ENCODE assay signal across 24 cellular contexts in genomic region chr1:214638474-214638807, GRCh38. TPM values are rescaled to one million over a fixed set of nuclear protein-coding genes. Genes with fewer than 3 reads are reported as not detected.
DNase-seq lines count a peak whose midpoint lies in the region; ATAC-seq, FAIRE-seq and TF ChIP-seq lines count a peak whose summit lies in the region.
"Had no signal": no experiment of that assay in that cellular context is flagged by ENCODE, and none has a peak within 500 bp of the region (broad histone marks: within the 10 kb centered on the region; RNA-seq: fewer than 3 reads in every experiment).

No MANE protein-coding gene starts in this region.

- DNase-seq in SK-N-SH (no peak), H54 (ENCODE audit: insufficient read length, low spot score) (no peak), AG08396 (ENCODE audit: low spot score) (no peak)
- DNase-seq in stimulated activated naive CD8-positive, alpha-beta T cell treated with anti-CD3 and anti-CD28 coated beads, Interleukin-15, Interleukin-2, amounts not matched to agents 100 U/mL and 50 U/mL, for 24 hours, result no peak
- no peak for DNase-seq in activated naive CD8-positive, alpha-beta T cell treated with anti-CD3 and anti-CD28 coated beads, Interleukin-2, amount 50 U/mL, for 24 hours
- DNase-seq: activated B cell treated with CpG ODN at 0.5 μM for 24 hours; amniotic stem cell; effector CD8-positive, alpha-beta T cell; H9; left ventricle myocardium inferior; NCI-H1105; NCI-H1930; NK-92 treated with Interleukin-12 subunit alpha and Interleukin-12 subunit beta, amount 100 ng/mL, for 24 hours; sigmoid colon; stimulated activated CD4-positive, alpha-beta T cell treated with anti-CD3 and anti-CD28 coated beads, Interleukin-4, amount 100 ng/mL, for 4 hours had no signal

- POLR2A ChIA-PET in SK-N-SH (lab: Yijun Ruan, JAX), result no interaction called here

- no peak for FAIRE-seq in H54 (lab: Jason Lieb, UNC)
- FAIRE-seq: colon, urothelium cell line had no signal

- no peak for TF ChIP-seq EP300 in SK-N-SH (IDR thresholded peaks at IDR 0.05; ENCODE audit: borderline replicate concordance in 1 of 2, low read depth in 1 of 2, low read length in 1 of 2)

- H3K36me3 ChIP-seq in SK-N-SH (replicated peaks in 1 of 2; ENCODE audit: control insufficient read depth in 1 of 2, insufficient read depth in 2 of 2, low read length in 1 of 2), result peaks cover 50 to 87% of the 10 kb centered on the region in 2 experiments
- H3K36me3 ChIP-seq: left ventricle myocardium inferior, prostate gland, sigmoid colon had no signal

- H3K9me3 Mint-ChIP-seq in stimulated activated naive CD8-positive, alpha-beta T cell treated with anti-CD3 and anti-CD28 coated beads, Interleukin-15, Interleukin-2, amounts not matched to agents 100 ng/mL and 50 ng/mL, for 24 hours, result no peaks in the 10 kb centered on the region
- H3K9me3 Mint-ChIP-seq in activated naive CD8-positive, alpha-beta T cell treated with anti-CD3 and anti-CD28 coated beads, Interleukin-2, amount 50 U/mL, for 24 hours, result no peaks in the 10 kb centered on the region
- H3K9me3 Mint-ChIP-seq: activated B cell treated with CpG ODN at 0.5 μM for 24 hours; H9; stimulated activated memory B cell treated with anti-CD40 and anti-IgM and Interleukin-4, amounts not matched to agents 10 μg/mL and 1 μg/mL and 100 μg/mL, for 72 hours had no signal

- no peak for TF ChIP-seq RAD21 in SK-N-SH (IDR thresholded peaks at IDR 0.05; ENCODE audit: low read length)

- H3K27ac Mint-ChIP-seq in stimulated activated naive CD8-positive, alpha-beta T cell treated with anti-CD3 and anti-CD28 coated beads, Interleukin-15, Interleukin-2, amounts not matched to agents 100 ng/mL and 50 ng/mL, for 24 hours, result peak overlapping the region; percentile 43
- peak overlapping the region; percentile 25 for H3K27ac Mint-ChIP-seq in activated naive CD8-positive, alpha-beta T cell treated with anti-CD3 and anti-CD28 coated beads, Interleukin-2, amount 50 U/mL, for 24 hours
- H3K27ac Mint-ChIP-seq: activated B cell treated with CpG ODN at 0.5 μM for 24 hours; H9; stimulated activated memory B cell treated with anti-CD40 and anti-IgM and Interleukin-4, amounts not matched to agents 10 μg/mL and 1 μg/mL and 100 μg/mL, for 72 hours had no signal

- no peak overlapping the region for H3K27ac ChIP-seq in SK-N-SH (ENCODE audit: low read depth in 2 of 2, low read length in 1 of 2)
- H3K27ac ChIP-seq: 22Rv1, left ventricle myocardium inferior, prostate gland, sigmoid colon had no signal

- no peak overlapping the region for H3K9ac ChIP-seq in SK-N-SH

- no peaks in the 10 kb centered on the region for H3K9me3 ChIP-seq in SK-N-SH
- H3K9me3 ChIP-seq: left ventricle myocardium inferior, prostate gland, sigmoid colon had no signal

- H3K27me3 Mint-ChIP-seq in stimulated activated naive CD8-positive, alpha-beta T cell treated with anti-CD3 and anti-CD28 coated beads, Interleukin-15, Interleukin-2, amounts not matched to agents 100 ng/mL and 50 ng/mL, for 24 hours, result no peaks in the 10 kb centered on the region
- H3K27me3 Mint-ChIP-seq in activated naive CD8-positive, alpha-beta T cell treated with anti-CD3 and anti-CD28 coated beads, Interleukin-2, amount 50 U/mL, for 24 hours, result no peaks in the 10 kb centered on the region
- H3K27me3 Mint-ChIP-seq: activated B cell treated with CpG ODN at 0.5 μM for 24 hours; stimulated activated memory B cell treated with anti-CD40 and anti-IgM and Interleukin-4, amounts not matched to agents 10 μg/mL and 1 μg/mL and 100 μg/mL, for 72 hours had no signal

- H3K4me3 ChIP-seq in SK-N-SH (ENCODE audit: low read depth in 2 of 2, low read length in 1 of 2), result no peak overlapping the region
- H3K4me3 ChIP-seq: left ventricle myocardium inferior, prostate gland, sigmoid colon had no signal

- H3K36me3 Mint-ChIP-seq in stimulated activated naive CD8-positive, alpha-beta T cell treated with anti-CD3 and anti-CD28 coated beads, Interleukin-15, Interleukin-2, amounts not matched to agents 100 ng/mL and 50 ng/mL, for 24 hours (ENCODE audit: low read depth), result peaks cover 47% of the 10 kb centered on the region
- peaks cover 41% of the 10 kb centered on the region for H3K36me3 Mint-ChIP-seq in activated naive CD8-positive, alpha-beta T cell treated with anti-CD3 and anti-CD28 coated beads, Interleukin-2, amount 50 U/mL, for 24 hours (ENCODE audit: low read depth)
- H3K36me3 Mint-ChIP-seq: stimulated activated memory B cell treated with anti-CD40 and anti-IgM and Interleukin-4, amounts not matched to agents 10 μg/mL and 1 μg/mL and 100 μg/mL, for 72 hours had no signal

- no peaks in the 10 kb centered on the region for H4K20me1 ChIP-seq in SK-N-SH (ENCODE audit: insufficient read depth)

- peaks cover 2 to 9% of the 10 kb centered on the region in 2 experiments; a peak in 3 of 4 replicates for H3K4me1 ChIP-seq in SK-N-SH (ENCODE audit: control insufficient read depth in 1 of 2, insufficient read depth in 2 of 2, low read depth in 1 of 2, low read length in 1 of 2)
- H3K4me1 ChIP-seq: left ventricle myocardium inferior, prostate gland, sigmoid colon had no signal

- TF ChIP-seq CTCF in SK-N-SH (IDR thresholded peaks at IDR 0.05), result no peak

- H3K4me2 ChIP-seq in SK-N-SH, result peak overlapping the region; percentile 8; the same call in 1 of the 2 replicates

- peaks cover 35% of the 10 kb centered on the region for H3K4me1 Mint-ChIP-seq in stimulated activated naive CD8-positive, alpha-beta T cell treated with anti-CD3 and anti-CD28 coated beads, Interleukin-15, Interleukin-2, amounts not matched to agents 100 ng/mL and 50 ng/mL, for 24 hours (ENCODE audit: low read depth)
- H3K4me1 Mint-ChIP-seq in activated naive CD8-positive, alpha-beta T cell treated with anti-CD3 and anti-CD28 coated beads, Interleukin-2, amount 50 U/mL, for 24 hours, result peaks cover 33% of the 10 kb centered on the region
- H3K4me1 Mint-ChIP-seq: activated B cell treated with CpG ODN at 0.5 μM for 24 hours; stimulated activated memory B cell treated with anti-CD40 and anti-IgM and Interleukin-4, amounts not matched to agents 10 μg/mL and 1 μg/mL and 100 μg/mL, for 72 hours had no signal

- no peaks in the 10 kb centered on the region for H3K27me3 ChIP-seq in SK-N-SH (ENCODE audit: insufficient read depth)
- H3K27me3 ChIP-seq: sigmoid colon had no signal

- no peak for ATAC-seq in SK-N-SH treated with all-trans-retinoic acid at 6 μM for 48 hours
- ATAC-seq in stimulated activated naive CD8-positive, alpha-beta T cell treated with anti-CD3 and anti-CD28 coated beads, Interleukin-15, Interleukin-2, amounts not matched to agents 100 U/mL and 50 U/mL, for 24 hours, result no peak
- ATAC-seq in activated naive CD8-positive, alpha-beta T cell treated with anti-CD3 and anti-CD28 coated beads, Interleukin-2, amount 50 U/mL, for 24 hours, result no peak
- ATAC-seq in GM19351 (IDR thresholded peaks at IDR 0.05; ENCODE audit: unreplicated experiment), result no peak
- ATAC-seq: Right ventricle myocardium inferior; stimulated activated memory B cell treated with anti-CD40 and anti-IgM and Interleukin-4, amounts not matched to agents 10 μg/mL and 1 μg/mL and 100 μg/mL, for 72 hours had no signal

- TF ChIP-seq POLR2A in H54 (IDR thresholded peaks at IDR 0.05; ENCODE audit: low read depth, low read length), result no peak

- no peak overlapping the region for H2AFZ ChIP-seq in SK-N-SH (ENCODE audit: low read depth)

- H3K9me2 ChIP-seq in SK-N-SH, result no peaks in the 10 kb centered on the region

- H3K79me2 ChIP-seq in SK-N-SH (ENCODE audit: insufficient read depth), result peaks cover 4% of the 10 kb centered on the region; the same call in 1 of the 2 replicates

- over 99% methylated on average over 6 of the region's 6 CpGs for WGBS in SK-N-SH (ENCODE audit: low lambda C conversion rate)

- no peaks in the 10 kb centered on the region for H3F3A ChIP-seq in SK-N-SH (replicated peaks; ENCODE audit: insufficient read depth)

- CTCF ChIA-PET in SK-N-SH (lab: Yijun Ruan, JAX), result interaction anchor here (0.6 to 6.4 kb wide), 14 partner anchors 9 to 888 kb away, joined by 3 to 77 read pairs (median 5); no protein-coding TSS in a partner anchor

- H3K4me3 Mint-ChIP-seq in stimulated activated naive CD8-positive, alpha-beta T cell treated with anti-CD3 and anti-CD28 coated beads, Interleukin-15, Interleukin-2, amounts not matched to agents 100 ng/mL and 50 ng/mL, for 24 hours, result no peak overlapping the region
- no peak overlapping the region for H3K4me3 Mint-ChIP-seq in activated naive CD8-positive, alpha-beta T cell treated with anti-CD3 and anti-CD28 coated beads, Interleukin-2, amount 50 U/mL, for 24 hours
- H3K4me3 Mint-ChIP-seq: activated B cell treated with CpG ODN at 0.5 μM for 24 hours; H9; stimulated activated memory B cell treated with anti-CD40 and anti-IgM and Interleukin-4, amounts not matched to agents 10 μg/mL and 1 μg/mL and 100 μg/mL, for 72 hours had no signal

TF ChIP-seq in SK-N-SH, 30 proteins besides CTCF, POLR2A, EP300 and RAD21 (continues in another document):
- TF ChIP-seq, protein P1, sequence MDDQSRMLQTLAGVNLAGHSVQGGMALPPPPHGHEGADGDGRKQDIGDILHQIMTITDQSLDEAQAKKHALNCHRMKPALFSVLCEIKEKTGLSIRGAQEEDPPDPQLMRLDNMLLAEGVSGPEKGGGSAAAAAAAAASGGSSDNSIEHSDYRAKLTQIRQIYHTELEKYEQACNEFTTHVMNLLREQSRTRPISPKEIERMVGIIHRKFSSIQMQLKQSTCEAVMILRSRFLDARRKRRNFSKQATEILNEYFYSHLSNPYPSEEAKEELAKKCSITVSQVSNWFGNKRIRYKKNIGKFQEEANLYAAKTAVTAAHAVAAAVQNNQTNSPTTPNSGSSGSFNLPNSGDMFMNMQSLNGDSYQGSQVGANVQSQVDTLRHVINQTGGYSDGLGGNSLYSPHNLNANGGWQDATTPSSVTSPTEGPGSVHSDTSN (IDR thresholded peaks at IDR 0.05), result no peak
- TF ChIP-seq RFX5 (IDR thresholded peaks at IDR 0.05; ENCODE audit: low read length), result no peak
- no peak for TF ChIP-seq JUND (IDR thresholded peaks at IDR 0.05)
- TF ChIP-seq RXRA (IDR thresholded peaks at IDR 0.05; ENCODE audit: borderline replicate concordance, low read depth), result no peak

TF ChIP-seq in SK-N-SH treated with all-trans-retinoic acid at 6 μM for 48 hours, 23 proteins besides CTCF, POLR2A, EP300 and RAD21 (continues in another document):
- TF ChIP-seq ARNTL (CRISPR knock-in tag; IDR thresholded peaks at IDR 0.05; ENCODE audit: borderline replicate concordance, low read depth) (no peak), ZNF70 (CRISPR knock-in tag; IDR thresholded peaks at IDR 0.05) (no peak), ESRRG (CRISPR knock-in tag; IDR thresholded peaks at IDR 0.05) (no peak), PPARA (CRISPR knock-in tag; IDR thresholded peaks at IDR 0.05; ENCODE audit: borderline replicate concordance) (no peak)

RNA-seq across cellular contexts. Expression of gene CENPF, which starts 35.4 kb away (rescaled TPM):
- 14.5 and 14.9 TPM in 2 replicates for polyA plus RNA-seq in SK-N-SH (2012; rRNA removed)
- polyA plus RNA-seq in SK-N-SH (2012; cell fraction: cytosol; rRNA removed), result 18.1 and 23.0 TPM in 2 replicates
- 7.3 and 15.6 TPM in 2 replicates for polyA plus RNA-seq in SK-N-SH (2012; cell fraction: nucleus; rRNA removed)
